8 cellular contexts compared by ENCODE assay signal in genomic region chr6:118651282-118652050, GRCh38. TPM values are rescaled to one million over a fixed set of nuclear protein-coding genes. Genes with fewer than 3 reads are reported as not detected.
A peak's percentile ranks its signal among the peaks of the same experiment; 100 is the strongest.
DNase-seq lines count a peak whose midpoint lies in the region; ATAC-seq, FAIRE-seq and TF ChIP-seq lines count a peak whose summit lies in the region.

Gene CEP85L, minus strand, starts transcription at chr6:118651591. Its CDS starts 322 bp downstream, at chr6:118651269.

- peak within 1 kb of the TSS; percentile 92 for H3K4me3 Mint-ChIP-seq in astrocyte (ENCODE audit: unreplicated experiment)

- H3K27ac Mint-ChIP-seq in astrocyte (ENCODE audit: unreplicated experiment), result peak within 1 kb of the TSS; percentile 83

- H3K4me1 ChIP-seq in astrocyte (ENCODE audit: insufficient read depth, low read length) (peaks cover 6% of the 10 kb centered on the region), hepatocyte (ENCODE audit: insufficient read depth) (no peaks in the 10 kb centered on the region)

- H3K4me3 ChIP-seq in astrocyte (ENCODE audit: insufficient read depth, low read depth, low read length) (peak within 1 kb of the TSS; percentile 81), hepatocyte (peak within 1 kb of the TSS; percentile 95)

- DNase-seq in NCI-H2029 treated with DMSO at 0.1 percent for 48 hours (lab: John Stamatoyannopoulos, UW), result peak; percentile 93
- peak; percentile 84 for DNase-seq in T-helper 22 cell (ENCODE audit: low read depth)
- DNase-seq in astrocyte (ENCODE audit: low read depth), result peak; percentile 74
- DNase-seq in hepatocyte (ENCODE audit: low spot score), result peak; percentile 96
- DNase-seq in retina, result peak; percentile 94
- no peak for DNase-seq in cortex of kidney (lab: John Stamatoyannopoulos, UW)

- H3K27ac ChIP-seq in astrocyte (ENCODE audit: low read depth, low read length), result peak within 1 kb of the TSS; percentile 90
- peak within 1 kb of the TSS; percentile 97 for H3K27ac ChIP-seq in hepatocyte

- H3K4me1 Mint-ChIP-seq in astrocyte (ENCODE audit: low read depth, unreplicated experiment), result peaks cover 5% of the 10 kb centered on the region

- H3K9me2 ChIP-seq in hepatocyte (replicated peaks; ENCODE audit: insufficient read depth), result no peaks in the 10 kb centered on the region

- TF ChIP-seq CTCF in astrocyte (IDR thresholded peaks at IDR 0.05; ENCODE audit: insufficient read depth, low read depth, low read length), result no peak
- TF ChIP-seq CTCF in hepatocyte (IDR thresholded peaks at IDR 0.05; ENCODE audit: poor library complexity), result no peak

- no peaks in the 10 kb centered on the region for H3K9me3 Mint-ChIP-seq in astrocyte (ENCODE audit: unreplicated experiment)

- WGBS in hepatocyte (ENCODE audit: low lambda C conversion rate, missing lambda C conversion rate), result 1% methylated on average over 40 of the region's 77 CpGs

- H3K9ac ChIP-seq in astrocyte (ENCODE audit: low read length), result peak within 1 kb of the TSS; percentile 95

- H3K9me3 ChIP-seq in astrocyte (ENCODE audit: insufficient read depth, low read depth, low read length) (no peaks in the 10 kb centered on the region), hepatocyte (ENCODE audit: low read depth) (no peaks in the 10 kb centered on the region)

- FAIRE-seq in astrocyte (lab: Jason Lieb, UNC), result no peak

- H3K79me2 ChIP-seq in astrocyte (ENCODE audit: insufficient read depth, low read length) (peaks cover 48% of the 10 kb centered on the region), hepatocyte (peaks cover 43% of the 10 kb centered on the region)

- H3K36me3 Mint-ChIP-seq in astrocyte (ENCODE audit: low read depth, unreplicated experiment), result no peaks in the 10 kb centered on the region

- H3K4me2 ChIP-seq in astrocyte (ENCODE audit: low read length) (peak within 1 kb of the TSS; percentile 93), hepatocyte (peak within 1 kb of the TSS; percentile 90)

- H3K27me3 ChIP-seq in astrocyte (ENCODE audit: insufficient read depth, low read length), result no peaks in the 10 kb centered on the region
- peaks cover 4% of the 10 kb centered on the region for H3K27me3 ChIP-seq in hepatocyte

- H3K36me3 ChIP-seq in astrocyte (ENCODE audit: insufficient read depth, low read length) (no peaks in the 10 kb centered on the region), hepatocyte (replicated peaks; ENCODE audit: insufficient read depth, low read depth) (no peaks in the 10 kb centered on the region)

- peaks cover 14% of the 10 kb centered on the region for H4K20me1 ChIP-seq in astrocyte (ENCODE audit: insufficient read depth, low read length)
- H4K20me1 ChIP-seq in hepatocyte (ENCODE audit: insufficient read depth, poor library complexity, severe bottlenecking), result peaks cover 8% of the 10 kb centered on the region

- ATAC-seq in GM18511 (IDR thresholded peaks at IDR 0.05; ENCODE audit: unreplicated experiment) (peak; percentile 87), HG03025 (IDR thresholded peaks at IDR 0.05; ENCODE audit: low FRiP score, unreplicated experiment) (peak; percentile 91)

- peak within 1 kb of the TSS; percentile 90 for H2AFZ ChIP-seq in astrocyte (ENCODE audit: low read depth, low read length)
- H2AFZ ChIP-seq in hepatocyte, result peak within 1 kb of the TSS; percentile 76

- H3K27me3 Mint-ChIP-seq in astrocyte (ENCODE audit: low read depth, unreplicated experiment), result peaks cover 2% of the 10 kb centered on the region

RNA-seq across cellular contexts. Expression of gene CEP85L, which starts in this region (rescaled TPM):
- 16.3 and 19.3 TPM in 2 replicates for total RNA-seq in astrocyte
- total RNA-seq in hepatocyte, result 38.5 and 40.2 TPM in 2 replicates
- 17.8 and 26.3 TPM in 2 replicates for polyA plus RNA-seq in hepatocyte
